Comparison of ENCODE assay signal across 8 cellular contexts in genomic region chr2:41736105-41736567, GRCh38.
DNase-seq lines count a peak whose midpoint lies in the region; ATAC-seq and TF ChIP-seq lines count a peak whose summit lies in the region.

No MANE protein-coding gene starts in this region.

- peaks cover 2% of the 10 kb centered on the region for H3K36me3 Mint-ChIP-seq in T-helper 17 cell (ENCODE audit: low read depth)

- peaks cover 0 to 22% of the 10 kb centered on the region in 2 donors for H3K4me1 ChIP-seq in right atrium auricular region

- POLR2A ChIA-PET in HEK293T (lab: Yijun Ruan, JAX), result no interaction called here

- intact Hi-C loops in left ventricle myocardium superior (cut with micrococcal nuclease), result no loop called here

- H3K27ac ChIP-seq in right atrium auricular region, result peak overlapping the region; percentile 24 to 37

- CTCF ChIA-PET in HEK293T (lab: Yijun Ruan, JAX), result no interaction called here

- DNase-seq in right atrium auricular region (ENCODE audit: low spot score), result no peak
- no peak for DNase-seq in left ventricle myocardium superior
- no peak for DNase-seq in T-helper 17 cell
- DNase-seq in stromal cell of bone marrow (ENCODE audit: low read depth), result peak; percentile 82
- DNase-seq in cerebellar nuclear complex (lab: John Stamatoyannopoulos, UW), result no peak
- no peak for DNase-seq in HEK293T (ENCODE audit: extremely low spot score)
- no peak for DNase-seq in stimulated activated CD4-positive, alpha-beta T cell treated with anti-CD3 and anti-CD28 coated beads, Interleukin-4, amount 100 ng/mL, for 1 hour

- H3K9me3 ChIP-seq in right atrium auricular region (no peaks in the 10 kb centered on the region), T-helper 17 cell (ENCODE audit: control insufficient read depth, low read length, poor library complexity, severe bottlenecking) (no peaks in the 10 kb centered on the region)

- no peak overlapping the region for H3K4me3 Mint-ChIP-seq in T-helper 17 cell

- no peak for TF ChIP-seq CTCF in right atrium auricular region (IDR thresholded peaks at IDR 0.05)

- peaks cover 39% of the 10 kb centered on the region for H3K27me3 Mint-ChIP-seq in T-helper 17 cell

- ATAC-seq in left ventricle myocardium superior, result no peak
- ATAC-seq in HG03135 (IDR thresholded peaks at IDR 0.05; ENCODE audit: unreplicated experiment), result peak; percentile 97
- ATAC-seq in T-helper 17 cell, result peak; percentile 20

- H3K36me3 ChIP-seq in right atrium auricular region, result no peaks in the 10 kb centered on the region

- H3K4me3 ChIP-seq in right atrium auricular region, result no peak overlapping the region

- H3K27me3 ChIP-seq in right atrium auricular region, result no peaks in the 10 kb centered on the region

- H3K4me1 Mint-ChIP-seq in T-helper 17 cell, result no peaks in the 10 kb centered on the region

- H3K27ac Mint-ChIP-seq in T-helper 17 cell, result no peak overlapping the region

TF ChIP-seq in HEK293T, 16 proteins besides CTCF, POLR2A, EP300 and RAD21:
- no peak for TF ChIP-seq PKNOX1 (IDR thresholded peaks at IDR 0.05)
- TF ChIP-seq FOXM1 (IDR thresholded peaks at IDR 0.05; ENCODE audit: borderline replicate concordance), result no peak
- TF ChIP-seq ELF4 (IDR thresholded peaks at IDR 0.05), result no peak
- TF ChIP-seq BHLHE40 (IDR thresholded peaks at IDR 0.05; ENCODE audit: borderline replicate concordance), result no peak
- TF ChIP-seq L3MBTL2 (conservative IDR thresholded peaks at IDR 0.05), result no peak
- TF ChIP-seq SUZ12 (IDR thresholded peaks at IDR 0.05), result no peak
- TF ChIP-seq ZNF384 (IDR thresholded peaks at IDR 0.05), result no peak
- no peak for TF ChIP-seq SP1 (IDR thresholded peaks at IDR 0.05)
- no peak for TF ChIP-seq HDGF (IDR thresholded peaks at IDR 0.05; ENCODE audit: borderline replicate concordance)
- no peak for TF ChIP-seq LEF1 (IDR thresholded peaks at IDR 0.05; ENCODE audit: borderline replicate concordance)
- no peak for TF ChIP-seq ARNT (IDR thresholded peaks at IDR 0.05)
- TF ChIP-seq TARDBP (IDR thresholded peaks at IDR 0.05), result no peak
